Comparison of ENCODE assay signal across 8 cellular contexts in genomic region chr17:48577330-48577945, GRCh38. TPM values are rescaled to one million over a fixed set of nuclear protein-coding genes. Genes with fewer than 3 reads are reported as not detected.
DNase-seq lines count a peak whose midpoint lies in the region; ATAC-seq and TF ChIP-seq lines count a peak whose summit lies in the region.

No MANE protein-coding gene starts in this region.

- intact Hi-C loops in heart left ventricle (cut with DNase I): loop anchor here in 3 of 10 donors (5.0 kb wide), 1 partner anchor 35 kb away; no protein-coding TSS in a partner anchor
- intact Hi-C loops in left ventricle myocardium superior (cut with micrococcal nuclease): no loop called here
- intact Hi-C loops in upper lobe of right lung (cut with DNase I): no loop called here

- H3K27ac ChIP-seq in heart left ventricle (peak overlapping the region in 7 of 12 donors; percentile 20 to 97 (median 65)), upper lobe of right lung (peak overlapping the region; percentile 83), caudate nucleus (ENCODE audit: low read depth, low read length) (no peak overlapping the region)

- peak overlapping the region; percentile 67 for H3K27ac Mint-ChIP-seq in activated CD8-positive, alpha-beta T cell treated with anti-CD3 and anti-CD28 coated beads, Interleukin-2, amount 10 ng/mL, durations not matched to agents 7 days and 5 days

- H3K27me3 Mint-ChIP-seq in activated CD8-positive, alpha-beta T cell treated with anti-CD3 and anti-CD28 coated beads, Interleukin-2, amount 10 ng/mL, durations not matched to agents 7 days and 5 days (ENCODE audit: low read depth): peaks cover 31% of the 10 kb centered on the region

- peak overlapping the region; percentile 82 for H3K4me3 Mint-ChIP-seq in activated CD8-positive, alpha-beta T cell treated with anti-CD3 and anti-CD28 coated beads, Interleukin-2, amount 10 ng/mL, durations not matched to agents 7 days and 5 days

- H3K4me3 ChIP-seq in heart left ventricle (peak overlapping the region; percentile 3 to 61 (median 50)), upper lobe of right lung (peak overlapping the region; percentile 59)

- DNase-seq in heart left ventricle (no peak), left ventricle myocardium superior (no peak), left kidney (ENCODE audit: low read depth, low spot score) (peak; percentile 99), upper lobe of right lung (no peak), caudate nucleus (lab: John Stamatoyannopoulos, UW) (no peak)
- DNase-seq in activated CD8-positive, alpha-beta T cell treated with anti-CD3 and anti-CD28 coated beads, Interleukin-2, amount 10 ng/mL, durations not matched to agents 7 days and 5 days: no peak

- no peaks in the 10 kb centered on the region for H3K9me3 Mint-ChIP-seq in activated CD8-positive, alpha-beta T cell treated with anti-CD3 and anti-CD28 coated beads, Interleukin-2, amount 10 ng/mL, durations not matched to agents 7 days and 5 days (ENCODE audit: insufficient read depth)

- CTCF ChIA-PET in activated CD8-positive, alpha-beta T cell treated with anti-CD3 and anti-CD28 coated beads, Interleukin-2, amount 10 ng/mL, durations not matched to agents 7 days and 5 days (lab: Charles Lee): interaction anchor here (1.1 kb wide), 1 partner anchor 11 kb away, joined by 3 read pairs; no protein-coding TSS in a partner anchor

- POLR2A ChIA-PET in activated CD8-positive, alpha-beta T cell treated with anti-CD3 and anti-CD28 coated beads, Interleukin-2, amount 10 ng/mL, durations not matched to agents 7 days and 5 days (lab: Charles Lee): no interaction called here

- 7 to 18% (median 8%) methylated on average over 11 to 19 of the region's 19 CpGs for WGBS in heart left ventricle, 4 donors

- H3K36me3 ChIP-seq in heart left ventricle: no peaks in the 10 kb centered on the region
- H3K36me3 ChIP-seq in upper lobe of right lung: no peaks in the 10 kb centered on the region

- H3K4me1 Mint-ChIP-seq in activated CD8-positive, alpha-beta T cell treated with anti-CD3 and anti-CD28 coated beads, Interleukin-2, amount 10 ng/mL, durations not matched to agents 7 days and 5 days (ENCODE audit: low read depth): peaks cover 63% of the 10 kb centered on the region

- peaks cover 0 to 36% (median 4%) of the 10 kb centered on the region in 12 donors for H3K4me1 ChIP-seq in heart left ventricle
- H3K4me1 ChIP-seq in upper lobe of right lung: peaks cover 10% of the 10 kb centered on the region

- TF ChIP-seq CTCF in heart left ventricle (IDR thresholded peaks at IDR 0.05) (no peak), upper lobe of right lung (IDR thresholded peaks at IDR 0.05) (no peak)

- peaks cover 8% of the 10 kb centered on the region for H3K36me3 Mint-ChIP-seq in activated CD8-positive, alpha-beta T cell treated with anti-CD3 and anti-CD28 coated beads, Interleukin-2, amount 10 ng/mL, durations not matched to agents 7 days and 5 days (ENCODE audit: low read depth)

- no peak for TF ChIP-seq POLR2A in heart left ventricle (IDR thresholded peaks at IDR 0.05)

- H3K9me3 ChIP-seq in heart left ventricle (no peaks in the 10 kb centered on the region), upper lobe of right lung (no peaks in the 10 kb centered on the region)

- ATAC-seq in heart left ventricle (no peak), left ventricle myocardium superior (no peak), upper lobe of right lung (no peak), GM21723 (IDR thresholded peaks at IDR 0.05; ENCODE audit: unreplicated experiment) (no peak), HG02852 (IDR thresholded peaks at IDR 0.05; ENCODE audit: unreplicated experiment) (no peak)
- ATAC-seq in activated CD8-positive, alpha-beta T cell treated with anti-CD3 and anti-CD28 coated beads, Interleukin-2, amount 10 ng/mL, durations not matched to agents 7 days and 5 days: peak; percentile 17

- H3K27me3 ChIP-seq in heart left ventricle: peaks cover 60 to 100% (median 94%) of the 10 kb centered on the region in 9 donors
- peaks cover 79% of the 10 kb centered on the region for H3K27me3 ChIP-seq in upper lobe of right lung

RNA-seq across cellular contexts. Expression of gene HOXB4, which starts 0.7 kb away (rescaled TPM):
- total RNA-seq in heart left ventricle (1 to 10 TPM in 2 of 9 donors, under 1 TPM in 6, not detected in 1; 0.27 to 2.8 (median 0.66) TPM), left ventricle myocardium superior (0.79 TPM), upper lobe of right lung (4.9 TPM)
- polyA plus RNA-seq in heart left ventricle: under 1 TPM; 0.29 to 0.30 TPM
- total RNA-seq in activated CD8-positive, alpha-beta T cell treated with anti-CD3 and anti-CD28 coated beads, Interleukin-2, amount 10 ng/mL, durations not matched to agents 7 days and 5 days: 1 to 10 TPM; 5.7 to 6.1 TPM

RNA-seq across cellular contexts. Expression of gene HOXB3, which starts 12.6 kb away (rescaled TPM):
- 1 to 10 TPM in 7 of 9 donors, under 1 TPM in 2; 0.11 to 5.5 (median 2.0) TPM for total RNA-seq in heart left ventricle
- 1 to 10 TPM in 1 of 2 donors, under 1 TPM in 1; 0.61 to 2.0 TPM for polyA plus RNA-seq in heart left ventricle
- total RNA-seq in left ventricle myocardium superior: 2.7 TPM
- 10 to 100 TPM in 1 of 2 experiments, 1 to 10 TPM in 1; 8.2 to 10.3 TPM for total RNA-seq in activated CD8-positive, alpha-beta T cell treated with anti-CD3 and anti-CD28 coated beads, Interleukin-2, amount 10 ng/mL, durations not matched to agents 7 days and 5 days
- 13.3 TPM for total RNA-seq in upper lobe of right lung

RNA-seq across cellular contexts. Expression of gene HOXB5, which starts 16.1 kb away (rescaled TPM):
- total RNA-seq in heart left ventricle: 1 to 10 TPM in 1 of 9 donors, under 1 TPM in 2, not detected in 6; 0.17 to 1.0 (median 0.35) TPM
- under 1 TPM; 0.04 to 0.08 TPM for polyA plus RNA-seq in heart left ventricle
- not detected for total RNA-seq in left ventricle myocardium superior
- total RNA-seq in activated CD8-positive, alpha-beta T cell treated with anti-CD3 and anti-CD28 coated beads, Interleukin-2, amount 10 ng/mL, durations not matched to agents 7 days and 5 days: not detected
- 4.4 TPM for total RNA-seq in upper lobe of right lung

RNA-seq across cellular contexts. Expression of gene HOXB6, which starts 27.3 kb away (rescaled TPM):
- total RNA-seq in heart left ventricle: 1 to 10 TPM in 2 of 9 donors, under 1 TPM in 6, not detected in 1; 0.30 to 2.0 (median 0.62) TPM
- under 1 TPM; 0.38 to 0.57 TPM for polyA plus RNA-seq in heart left ventricle
- total RNA-seq in left ventricle myocardium superior: 0.20 TPM
- not detected for total RNA-seq in activated CD8-positive, alpha-beta T cell treated with anti-CD3 and anti-CD28 coated beads, Interleukin-2, amount 10 ng/mL, durations not matched to agents 7 days and 5 days
- 4.9 TPM for total RNA-seq in upper lobe of right lung

RNA-seq across cellular contexts. Expression of gene HOXB2, which starts 32.5 kb away (rescaled TPM):
- total RNA-seq in heart left ventricle (1 to 10 TPM in 8 of 9 donors, under 1 TPM in 1; 0.81 to 6.9 (median 3.2) TPM), left ventricle myocardium superior (2.8 TPM), upper lobe of right lung (11.0 TPM)
- 1 to 10 TPM; 2.0 to 3.0 TPM for polyA plus RNA-seq in heart left ventricle
- 10 to 100 TPM; 15.7 to 17.7 TPM for total RNA-seq in activated CD8-positive, alpha-beta T cell treated with anti-CD3 and anti-CD28 coated beads, Interleukin-2, amount 10 ng/mL, durations not matched to agents 7 days and 5 days
